Comparison of ENCODE assay signal across 8 cellular contexts in the genomic region with DNA sequence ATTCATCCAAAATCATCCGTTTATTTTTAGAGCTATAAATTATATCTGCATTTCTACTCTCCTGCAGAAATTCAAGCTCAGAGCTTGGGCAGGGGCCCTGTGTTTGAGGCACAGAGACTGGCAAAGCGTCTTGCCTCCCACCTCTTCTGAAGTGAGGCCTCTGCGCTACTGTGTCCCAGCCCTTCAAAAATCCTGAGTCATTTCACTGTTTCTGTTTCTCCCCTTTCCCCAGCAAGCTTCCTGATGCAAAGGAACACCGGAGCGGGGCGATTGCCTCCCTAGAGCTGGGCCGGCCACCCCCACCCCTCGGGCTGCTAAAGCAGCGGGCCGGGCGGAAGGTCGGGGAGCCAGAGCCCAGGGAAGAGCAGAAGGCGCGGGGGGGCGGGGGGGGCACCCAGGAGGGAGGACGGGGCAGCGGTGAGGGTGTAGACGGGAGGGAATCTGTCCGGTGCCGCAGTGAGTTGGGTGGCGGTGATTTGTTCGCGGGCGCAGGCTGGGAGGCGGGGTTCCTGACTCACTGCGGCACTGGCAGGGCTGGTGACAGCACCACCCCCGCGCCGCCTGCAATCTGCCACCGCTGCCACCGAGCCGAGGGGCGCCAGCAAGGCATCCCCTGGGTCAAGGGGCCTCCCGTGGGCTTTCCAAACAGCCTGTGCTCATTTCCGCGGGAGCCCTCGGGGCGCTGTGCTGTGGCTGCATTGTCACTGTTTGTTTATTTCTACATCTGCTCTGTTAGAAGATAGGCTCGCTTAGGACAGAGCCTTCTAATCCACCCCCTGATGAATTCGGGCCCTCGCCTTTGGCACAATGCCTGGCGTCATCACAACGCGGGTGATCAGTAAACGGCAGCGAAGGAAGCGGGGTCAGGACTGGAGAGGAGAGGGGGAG. TPM values are rescaled to one million over a fixed set of nuclear protein-coding genes. Genes with fewer than 3 reads are reported as not detected.
DNase-seq lines count a peak whose midpoint lies in the region; ATAC-seq and TF ChIP-seq lines count a peak whose summit lies in the region.

No MANE protein-coding gene starts in this region.

- intact Hi-C loops in thyroid gland (cut with DNase I), result no loop called here

- H3K36me3 Mint-ChIP-seq in nephron (ENCODE audit: low read depth), result no peaks in the 10 kb centered on the region

- DNase-seq in EL (peak; percentile 69), NCI-H2081 treated with DMSO at 0.1 percent for 48 hours (lab: John Stamatoyannopoulos, UW) (peak; percentile 54), fibroblast of pulmonary artery (ENCODE audit: low read depth) (peak; percentile 14), thyroid gland (peak; percentile 16 to 47), pons (ENCODE audit: low spot score) (no peak)
- DNase-seq in activated CD8-positive, alpha-beta memory T cell treated with anti-CD3 and anti-CD28 coated beads, Interleukin-2, amount 50 U/mL, for 4 hours, result peak; percentile 20

- TF ChIP-seq CTCF in fibroblast of pulmonary artery (IDR thresholded peaks at IDR 0.05; ENCODE audit: low read length, missing control alignments) (no peak), nephron (IDR thresholded peaks at IDR 0.05; ENCODE audit: unreplicated experiment in 3 of 3) (no peak), thyroid gland (IDR thresholded peaks at IDR 0.05) (no peak)

- peaks cover 14% of the 10 kb centered on the region for H3K27me3 Mint-ChIP-seq in nephron (ENCODE audit: low read depth)

- H3K27ac Mint-ChIP-seq in nephron, result peak overlapping the region in 2 of 3 experiments; percentile 43 to 47

- peak overlapping the region; percentile 46 for H3K4me3 ChIP-seq in fibroblast of pulmonary artery (replicated peaks; ENCODE audit: low read depth, low read length)
- H3K4me3 ChIP-seq in thyroid gland (replicated peaks in 1 of 3), result peak overlapping the region in 1 of 3 donors; percentile 19

- H3K4me1 Mint-ChIP-seq in nephron, result peaks cover 19% of the 10 kb centered on the region

- H3K4me1 ChIP-seq in thyroid gland, result peaks cover 0 to 9% of the 10 kb centered on the region in 2 donors

- peaks cover 2% of the 10 kb centered on the region for H3K9me3 Mint-ChIP-seq in nephron

- TF ChIP-seq POLR2A in thyroid gland (IDR thresholded peaks at IDR 0.05), result no peak

- no peak for ATAC-seq in GM21390 (IDR thresholded peaks at IDR 0.05; ENCODE audit: unreplicated experiment)

- no peaks in the 10 kb centered on the region for H3K36me3 ChIP-seq in thyroid gland

- H3K27ac ChIP-seq in thyroid gland, result no peak overlapping the region

- H3K9me3 ChIP-seq in thyroid gland, result no peaks in the 10 kb centered on the region

- 5 to 11% methylated on average over 19 to 40 of the region's 47 CpGs for WGBS in thyroid gland, 2 donors

- peak overlapping the region; percentile 81 to 87 (median 84) for H3K4me3 Mint-ChIP-seq in nephron

- H3K27me3 ChIP-seq in thyroid gland, result no peaks in the 10 kb centered on the region

RNA-seq across cellular contexts. Expression of gene SNAP25, which starts 46.5 kb away (rescaled TPM):
- total RNA-seq in thyroid gland, result 1 to 10 TPM in 1 of 4 donors, under 1 TPM in 2, not detected in 1; 0.54 to 1.1 (median 0.67) TPM
